Comparison of ENCODE assay signal across 14 cellular contexts in genomic region chr4:86358176-86358701, GRCh38. TPM values are rescaled to one million over a fixed set of nuclear protein-coding genes. Genes with fewer than 3 reads are reported as not detected.
DNase-seq lines count a peak whose midpoint lies in the region; ATAC-seq lines count a peak whose summit lies in the region.
"Had no signal": no experiment of that assay in that cellular context is flagged by ENCODE, and none has a peak within 500 bp of the region (broad histone marks: within the 10 kb centered on the region; RNA-seq: fewer than 3 reads in every experiment).

No MANE protein-coding gene starts in this region.

- DNase-seq in NCI-H748 (lab: John Stamatoyannopoulos, UW; ENCODE audit: unreplicated experiment) (peak; percentile 26), NCI-H748 treated with DMSO at 0.1 percent for 48 hours (lab: John Stamatoyannopoulos, UW) (no peak), cerebellar cortex (ENCODE audit: low spot score) (peak; percentile 72), medulla oblongata (ENCODE audit: extremely low spot score) (peak; percentile 66), substantia nigra (lab: John Stamatoyannopoulos, UW) (peak in 36 of 49 donors; percentile 1 to 66 (median 22)), NOMO-1 treated with dmso at 0.1 percent for 144 hours (lab: John Stamatoyannopoulos, UW; ENCODE audit: unreplicated experiment) (no peak), H7 (no peak)
- DNase-seq: activated CD4-positive, alpha-beta T cell treated with anti-CD3 and anti-CD28 coated beads for 48 hours; activated effector memory CD4-positive, alpha-beta T cell treated with anti-CD3 and anti-CD28 coated beads, Interleukin-2, amount 50 U/mL, for 16 hours; NCI-H526 treated with DMSO at 0.1 percent for 48 hours; trophoblast cell had no signal

- H3K27me3 ChIP-seq in H7 (ENCODE audit: control insufficient read depth, insufficient read depth, low read length) = no peaks in the 10 kb centered on the region
- H3K27me3 ChIP-seq: gastroesophageal sphincter had no signal

- H3K36me3 ChIP-seq in H7 (replicated peaks; ENCODE audit: control insufficient read depth, insufficient read depth, low read length) = no peaks in the 10 kb centered on the region
- H3K36me3 ChIP-seq: gastroesophageal sphincter had no signal

- H3K4me3 ChIP-seq in H7 (ENCODE audit: insufficient read depth, low read depth, low read length) = no peak overlapping the region
- H3K4me3 ChIP-seq: gastroesophageal sphincter had no signal

- no peak for ATAC-seq in HG02763 (IDR thresholded peaks at IDR 0.05; ENCODE audit: unreplicated experiment)
- ATAC-seq: gastroesophageal sphincter had no signal

- peak overlapping the region; percentile 87 for H3K27ac ChIP-seq in substantia nigra (ENCODE audit: low read depth, low read length, poor library complexity, severe bottlenecking)
- H3K27ac ChIP-seq: gastroesophageal sphincter, KMS-11 had no signal

RNA-seq across cellular contexts. Expression of gene MAPK10, which starts 1.6 kb away (rescaled TPM):
- 11.6 and 13.7 TPM in 2 replicates for total RNA-seq in H7 (2014; rRNA removed; shearing (Covaris generic))

Comparison
In these comparisons a context has a peak if more than half of its experiments do, and no peak if none do; other contexts are left out.
1. DNase-seq: peak in NCI-H748 (single experiment), cerebellar cortex (single experiment), medulla oblongata (single experiment) and substantia nigra (36 of 49); none in NCI-H748 treated with DMSO at 0.1 percent for 48 hours (single experiment), NOMO-1 treated with dmso at 0.1 percent for 144 hours (single experiment) and H7 (single experiment).